ENCODE assay signal across 9 cellular contexts in the genomic region with DNA sequence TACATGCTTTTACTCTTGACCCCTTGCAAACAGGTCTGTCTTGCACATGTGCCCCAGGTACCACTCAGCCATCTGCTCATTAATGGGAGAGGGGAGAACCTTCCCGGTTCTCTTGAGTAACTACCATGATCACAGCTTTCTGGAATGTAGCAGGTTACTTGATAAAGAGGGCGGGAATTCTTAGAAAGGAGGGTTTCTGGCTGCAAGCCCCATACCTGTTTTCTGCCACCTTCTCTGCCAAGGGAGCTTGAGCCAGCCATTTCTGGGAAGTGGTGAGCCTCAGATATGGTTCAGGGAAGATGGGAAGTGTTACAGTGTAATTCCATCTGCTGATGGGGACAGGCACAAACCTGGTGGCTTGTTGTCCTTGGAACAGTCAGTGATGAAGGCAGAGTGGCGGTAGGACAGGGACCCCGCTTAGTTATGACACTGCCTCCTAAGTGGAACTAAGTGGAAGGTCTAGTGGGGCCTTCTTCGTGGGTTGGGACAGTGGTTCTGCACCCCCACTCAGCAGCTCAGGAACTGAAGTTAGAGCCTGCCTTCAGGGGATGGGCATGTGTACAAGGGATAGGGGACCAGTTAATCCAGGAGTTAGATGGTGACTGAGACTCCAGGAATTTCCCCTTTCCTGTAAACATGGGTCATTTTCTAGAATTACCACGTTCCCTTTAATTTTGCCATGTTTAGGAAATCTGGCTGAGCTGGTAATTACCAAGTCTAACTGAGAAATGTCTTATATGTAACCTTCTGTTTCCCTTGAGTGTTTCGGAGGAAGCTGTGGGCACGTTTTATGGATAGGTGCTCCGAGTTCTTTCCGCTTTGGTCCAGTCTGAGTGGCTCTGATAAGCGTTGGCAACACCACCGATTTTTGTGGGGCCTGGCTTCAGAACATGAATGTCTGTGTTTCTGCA. TPM values are rescaled to one million over a fixed set of nuclear protein-coding genes. Genes with fewer than 3 reads are reported as not detected.
DNase-seq lines count a peak whose midpoint lies in the region; ATAC-seq and TF ChIP-seq lines count a peak whose summit lies in the region.
"Had no signal": no experiment of that assay in that cellular context is flagged by ENCODE, and none has a peak within 500 bp of the region (broad histone marks: within the 10 kb centered on the region; RNA-seq: fewer than 3 reads in every experiment).

No MANE protein-coding gene starts in this region.

- H3K27ac Mint-ChIP-seq in CD8-positive, alpha-beta T cell: peak overlapping the region; percentile 86
- H3K27ac Mint-ChIP-seq in natural killer cell treated with Interleukin-12 subunit alpha and Interleukin-12 subunit beta and Interleukin-15 and Interleukin-18, amount 100 ng/mL, for 72 hours: peak overlapping the region; percentile 74 to 76

- no peaks in the 10 kb centered on the region for H3K9me3 Mint-ChIP-seq in CD8-positive, alpha-beta T cell
- no peaks in the 10 kb centered on the region for H3K9me3 Mint-ChIP-seq in natural killer cell treated with Interleukin-12 subunit alpha and Interleukin-12 subunit beta and Interleukin-15 and Interleukin-18, amount 100 ng/mL, for 72 hours

- no peaks in the 10 kb centered on the region for H4K20me1 ChIP-seq in mammary epithelial cell (ENCODE audit: insufficient read depth, low read length)

- peaks cover 2% of the 10 kb centered on the region for H3K36me3 Mint-ChIP-seq in CD8-positive, alpha-beta T cell
- H3K36me3 Mint-ChIP-seq in natural killer cell treated with Interleukin-12 subunit alpha and Interleukin-12 subunit beta and Interleukin-15 and Interleukin-18, amount 100 ng/mL, for 72 hours: no peaks in the 10 kb centered on the region

- WGBS in mammary epithelial cell (ENCODE audit: low coverage, missing lambda C conversion rate): 72% methylated on average over 11 of the region's 12 CpGs

- H3K27me3 ChIP-seq in CD8-positive, alpha-beta T cell (ENCODE audit: insufficient read depth, low read length): no peaks in the 10 kb centered on the region
- H3K27me3 ChIP-seq in mammary epithelial cell (ENCODE audit: insufficient read depth, low read length): no peaks in the 10 kb centered on the region

- no peak for ATAC-seq in CD8-positive, alpha-beta T cell
- no peak for ATAC-seq in natural killer cell treated with Interleukin-12 subunit alpha and Interleukin-12 subunit beta and Interleukin-15 and Interleukin-18, amount 100 ng/mL, for 72 hours
- ATAC-seq in GM18907 (IDR thresholded peaks at IDR 0.05; ENCODE audit: unreplicated experiment): no peak
- ATAC-seq: Panc1 had no signal

- H3K79me2 ChIP-seq in mammary epithelial cell (ENCODE audit: insufficient read depth, low read length): peaks cover 95% of the 10 kb centered on the region

- H2AFZ ChIP-seq in mammary epithelial cell (ENCODE audit: low read depth, low read length): no peak overlapping the region

- no peak overlapping the region for H3K9ac ChIP-seq in mammary epithelial cell (ENCODE audit: insufficient read depth, low read length)

- CTCF ChIA-PET in CD8-positive, alpha-beta T cell (lab: Charles Lee): interaction anchor here (1.4 to 1.6 kb wide), 2 partner anchors 28 to 33 kb away, joined by 4 to 5 read pairs; no protein-coding TSS in a partner anchor
- CTCF ChIA-PET in mammary epithelial cell (lab: Charles Lee; ENCODE audit: low non-redundant PET): no interaction called here

- dilution Hi-C loops in mammary epithelial cell (cut with HindIII; ENCODE audit: low sequenced_read_pairs): no loop called here

- H3K4me3 ChIP-seq in CD8-positive, alpha-beta T cell (ENCODE audit: low read depth, low read length): no peak overlapping the region
- no peak overlapping the region for H3K4me3 ChIP-seq in mammary epithelial cell (replicated peaks in 1 of 3; ENCODE audit: insufficient read depth in 1 of 3, low read depth in 2 of 3, low read length in 3 of 3)

- peaks cover 59% of the 10 kb centered on the region for H3K4me1 ChIP-seq in CD8-positive, alpha-beta T cell (ENCODE audit: insufficient read depth, low read length)
- peaks cover 34% of the 10 kb centered on the region for H3K4me1 ChIP-seq in mammary epithelial cell (ENCODE audit: insufficient read depth, low read length)

- no peaks in the 10 kb centered on the region for H3K27me3 Mint-ChIP-seq in CD8-positive, alpha-beta T cell (ENCODE audit: low read depth)
- no peaks in the 10 kb centered on the region for H3K27me3 Mint-ChIP-seq in natural killer cell treated with Interleukin-12 subunit alpha and Interleukin-12 subunit beta and Interleukin-15 and Interleukin-18, amount 100 ng/mL, for 72 hours

- POLR2A ChIA-PET in CD8-positive, alpha-beta T cell (lab: Charles Lee): interaction anchor here (0.8 to 1.9 kb wide), 5 partner anchors 11 to 77 kb away, joined by 3 to 11 read pairs (median 3); no protein-coding TSS in a partner anchor

- in situ Hi-C loops in mammary epithelial cell (cut with MboI; ENCODE audit: low sequenced_read_pairs in 2 of 2): no loop called here

- no peak for DNase-seq in CD8-positive, alpha-beta T cell
- DNase-seq in MV-4-11 (lab: John Stamatoyannopoulos, UW) (peak; percentile 15), mammary epithelial cell (peak; percentile 14), NCI-H510A (lab: John Stamatoyannopoulos, UW) (no peak), NCI-H2227 treated with DMSO at 0.1 percent for 48 hours (lab: John Stamatoyannopoulos, UW) (no peak)
- DNase-seq in natural killer cell treated with Interleukin-12 subunit alpha and Interleukin-12 subunit beta and Interleukin-15 and Interleukin-18, amount 100 ng/mL, for 72 hours (ENCODE audit: low spot score): no peak
- no peak for DNase-seq in activated CD8-positive, alpha-beta memory T cell treated with anti-CD3 and anti-CD28 coated beads, Interleukin-2, amount 50 U/mL, for 4 hours

- intact Hi-C loops in CD8-positive, alpha-beta T cell (cut with DNase I, micrococcal nuclease): loop anchor here (2.0 to 10.0 kb wide), 3 partner anchors 33 to 49 kb away; partner anchors contain the start of gene BCR (in 1 of the 2)
- intact Hi-C loops in mammary epithelial cell (cut with micrococcal nuclease): no loop called here

- H3K36me3 ChIP-seq in CD8-positive, alpha-beta T cell (ENCODE audit: insufficient read depth, low read length): no peaks in the 10 kb centered on the region
- H3K36me3 ChIP-seq in mammary epithelial cell (ENCODE audit: insufficient read depth, low read length): no peaks in the 10 kb centered on the region

- TF ChIP-seq CTCF in CD8-positive, alpha-beta T cell (IDR thresholded peaks at IDR 0.05): no peak
- no peak for TF ChIP-seq CTCF in mammary epithelial cell (conservative IDR thresholded peaks at IDR 0.05 in 1 of 2, IDR thresholded peaks at IDR 0.05 in 1 of 2; ENCODE audit: extremely low read depth in 1 of 2, insufficient read depth in 1 of 2, low read depth in 1 of 2, low read length in 2 of 2)

- no TSS peak for BruUV-seq in mammary epithelial cell (replicated peaks; lab: Mats Ljungman, UMichigan)

- no peaks in the 10 kb centered on the region for H3K9me3 ChIP-seq in CD8-positive, alpha-beta T cell (ENCODE audit: low read length)
- H3K9me3 ChIP-seq in mammary epithelial cell (replicated peaks; ENCODE audit: insufficient read depth, low read length): no peaks in the 10 kb centered on the region

- peaks cover 87% of the 10 kb centered on the region for H3K4me1 Mint-ChIP-seq in CD8-positive, alpha-beta T cell (ENCODE audit: low read depth)
- H3K4me1 Mint-ChIP-seq in natural killer cell treated with Interleukin-12 subunit alpha and Interleukin-12 subunit beta and Interleukin-15 and Interleukin-18, amount 100 ng/mL, for 72 hours (ENCODE audit: low read depth in 2 of 2): peaks cover 65 to 81% of the 10 kb centered on the region in 2 donors

- peak overlapping the region; percentile 23 for H3K4me2 ChIP-seq in mammary epithelial cell (ENCODE audit: insufficient read depth, low read depth, low read length)

- H3K27ac ChIP-seq in CD8-positive, alpha-beta T cell (ENCODE audit: low read depth, low read length): no peak overlapping the region
- no peak overlapping the region for H3K27ac ChIP-seq in mammary epithelial cell (ENCODE audit: insufficient read depth, low read depth, low read length)

- H3K4me3 Mint-ChIP-seq in CD8-positive, alpha-beta T cell: peak overlapping the region; percentile 75
- H3K4me3 Mint-ChIP-seq in natural killer cell treated with Interleukin-12 subunit alpha and Interleukin-12 subunit beta and Interleukin-15 and Interleukin-18, amount 100 ng/mL, for 72 hours: peak overlapping the region; percentile 86

RNA-seq across cellular contexts. Expression of gene BCR, which starts 35.2 kb away (rescaled TPM):
- 10 to 100 TPM; 72.1 to 78.5 TPM for total RNA-seq in CD8-positive, alpha-beta T cell
- total RNA-seq in mammary epithelial cell: 10 to 100 TPM; 67.7 to 69.7 TPM
- polyA plus RNA-seq in mammary epithelial cell: 59.1 TPM
- polyA minus RNA-seq in mammary epithelial cell: 235 TPM
- total RNA-seq in natural killer cell treated with Interleukin-12 subunit alpha and Interleukin-12 subunit beta and Interleukin-15 and Interleukin-18, amount 100 ng/mL, for 72 hours: 10 to 100 TPM; 55.4 to 65.8 TPM

Comparison
In these comparisons a context has a peak if more than half of its experiments do, and no peak if none do; other contexts are left out.
1. DNase-seq: peak in MV-4-11 (single experiment) and mammary epithelial cell (single experiment); none in CD8-positive, alpha-beta T cell (0 of 7), natural killer cell treated with Interleukin-12 subunit alpha and Interleukin-12 subunit beta and Interleukin-15 and Interleukin-18, amount 100 ng/mL, for 72 hours (single experiment), NCI-H510A (single experiment), NCI-H2227 treated with DMSO at 0.1 percent for 48 hours (single experiment) and activated CD8-positive, alpha-beta memory T cell treated with anti-CD3 and anti-CD28 coated beads, Interleukin-2, amount 50 U/mL, for 4 hours (single experiment).